In the genomic region with DNA sequence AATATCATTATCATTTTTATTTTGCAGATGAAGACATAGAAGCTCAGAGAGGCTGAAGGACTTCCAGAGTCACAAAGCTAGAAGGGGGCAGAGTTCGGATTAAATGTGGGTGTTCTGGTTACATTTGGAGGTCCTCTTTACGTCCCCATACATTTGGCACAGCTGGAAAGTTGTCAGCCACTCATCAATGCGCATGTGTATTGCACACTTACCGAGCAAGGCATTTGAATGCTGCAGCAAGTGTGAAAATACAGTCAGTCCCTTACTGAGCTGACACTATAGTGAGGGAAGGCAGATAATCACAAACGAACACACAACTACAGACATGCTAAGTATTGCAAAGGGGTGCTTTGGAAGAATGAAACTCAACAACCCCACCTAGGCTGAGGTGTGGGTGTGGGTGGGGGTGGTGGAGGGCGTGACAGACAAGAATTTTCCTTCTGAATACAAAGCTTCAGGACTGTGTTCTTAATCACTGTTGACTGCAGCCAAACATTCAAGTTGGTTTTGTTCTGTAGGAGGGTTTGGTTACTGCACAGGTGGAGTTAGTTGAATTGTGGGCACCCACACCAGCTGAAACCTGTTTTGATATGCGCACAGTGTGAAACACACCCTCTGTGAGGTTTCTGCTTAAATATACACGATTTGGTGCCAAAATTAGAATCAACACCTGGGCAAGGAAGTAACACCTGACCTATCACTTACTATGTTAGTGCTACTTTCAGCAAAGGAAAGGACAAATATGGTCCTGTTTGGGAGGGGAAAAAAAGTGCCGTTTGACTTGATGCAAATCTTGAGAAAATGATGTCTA, we compare ENCODE assay signal across 8 cellular contexts.
DNase-seq lines count a peak whose midpoint lies in the region; ATAC-seq, FAIRE-seq and TF ChIP-seq lines count a peak whose summit lies in the region.

No MANE protein-coding gene starts in this region.

- H3K9me3 ChIP-seq in OCI-LY1 (ENCODE audit: low read length) (no peaks in the 10 kb centered on the region), stomach (no peaks in the 10 kb centered on the region)

- peak overlapping the region; percentile 18; the same call in 1 of the 2 replicates for H2AFZ ChIP-seq in OCI-LY1 (ENCODE audit: low read length)

- FAIRE-seq in bronchial epithelial cell (lab: Jason Lieb, UNC), result peak; percentile 73

- ATAC-seq in GM19023 (IDR thresholded peaks at IDR 0.05; ENCODE audit: unreplicated experiment), result peak; percentile 80
- peak; percentile 86 for ATAC-seq in HG02885 (IDR thresholded peaks at IDR 0.05; ENCODE audit: poor library complexity, unreplicated experiment)

- H3K4me1 ChIP-seq in OCI-LY1 (ENCODE audit: insufficient read depth, low read length, severe bottlenecking), result peaks cover 28% of the 10 kb centered on the region
- peaks cover 0 to 16% (median 5%) of the 10 kb centered on the region in 4 donors for H3K4me1 ChIP-seq in stomach

- H4K20me1 ChIP-seq in OCI-LY1 (ENCODE audit: insufficient read depth, low read length), result no peaks in the 10 kb centered on the region

- no peaks in the 10 kb centered on the region for H3K79me2 ChIP-seq in OCI-LY1 (ENCODE audit: insufficient read depth, low read length)

- H3K4me3 ChIP-seq in OCI-LY1 (ENCODE audit: low read depth, low read length, poor library complexity, severe bottlenecking) (peak overlapping the region; percentile 28), bronchial epithelial cell (ENCODE audit: low read depth, low read length) (no peak overlapping the region), stomach (no peak overlapping the region), coronary artery (no peak overlapping the region)

- no peaks in the 10 kb centered on the region for H3F3A ChIP-seq in OCI-LY1 (ENCODE audit: insufficient read depth, low read length)

- H3K36me3 ChIP-seq in OCI-LY1 (ENCODE audit: insufficient read depth, low read length) (no peaks in the 10 kb centered on the region), bronchial epithelial cell (ENCODE audit: control insufficient read depth, insufficient read depth, low read length) (no peaks in the 10 kb centered on the region), stomach (no peaks in the 10 kb centered on the region)

- H3K9me2 ChIP-seq in OCI-LY1 (ENCODE audit: low read depth, low read length), result no peaks in the 10 kb centered on the region

- TF ChIP-seq CTCF in OCI-LY1 (IDR thresholded peaks at IDR 0.05; ENCODE audit: low read length) (no peak), bronchial epithelial cell (IDR thresholded peaks at IDR 0.05; ENCODE audit: insufficient read depth, low read length, severe bottlenecking) (peak; percentile 2), stomach (IDR thresholded peaks at IDR 0.05) (no peak), coronary artery (IDR thresholded peaks at IDR 0.05) (no peak)

- no peak for TF ChIP-seq EP300 in stomach (IDR thresholded peaks at IDR 0.05)

- 18 to 37% (median 32%) methylated on average over 9 of the region's 9 CpGs for WGBS in stomach, 5 donors

- peak overlapping the region; percentile 92 for H3K27ac ChIP-seq in OCI-LY1 (ENCODE audit: low read depth, low read length, poor library complexity, severe bottlenecking)
- peak overlapping the region; percentile 60 to 75 (median 66) for H3K27ac ChIP-seq in stomach
- no peak overlapping the region for H3K27ac ChIP-seq in coronary artery

- TF ChIP-seq POLR2A in stomach (IDR thresholded peaks at IDR 0.05), result no peak

- peak overlapping the region; percentile 46 for H3K4me2 ChIP-seq in OCI-LY1 (ENCODE audit: low read length)

- H3K27me3 ChIP-seq in OCI-LY1 (ENCODE audit: insufficient read depth, low read length) (no peaks in the 10 kb centered on the region), bronchial epithelial cell (ENCODE audit: control insufficient read depth, insufficient read depth, low read length) (no peaks in the 10 kb centered on the region), stomach (no peaks in the 10 kb centered on the region)

- intact Hi-C loops in stomach (cut with DNase I; ENCODE audit: low total_unique reads), result no loop called here

- peak; percentile 86 for DNase-seq in bronchial epithelial cell (ENCODE audit: low read depth)
- DNase-seq in stomach, result peak; percentile 65
- no peak for DNase-seq in coronary artery (ENCODE audit: low spot score)
- no peak for DNase-seq in NCI-H1436 (lab: John Stamatoyannopoulos, UW)
- no peak for DNase-seq in superior temporal gyrus (ENCODE audit: extremely low spot score)

- H3K9ac ChIP-seq in OCI-LY1 (ENCODE audit: low read length), result peak overlapping the region; percentile 27; the same call in 1 of the 2 replicates

Comparison
In these comparisons a context has a peak if more than half of its experiments do, and no peak if none do; other contexts are left out.
1. H3K27ac ChIP-seq: peak in OCI-LY1 (single experiment) and stomach (5 of 5); none in coronary artery (0 of 2).
2. DNase-seq: peak in bronchial epithelial cell (single experiment) and stomach (single experiment); none in coronary artery (single experiment), NCI-H1436 (single experiment) and superior temporal gyrus (single experiment).